In the genomic region with DNA sequence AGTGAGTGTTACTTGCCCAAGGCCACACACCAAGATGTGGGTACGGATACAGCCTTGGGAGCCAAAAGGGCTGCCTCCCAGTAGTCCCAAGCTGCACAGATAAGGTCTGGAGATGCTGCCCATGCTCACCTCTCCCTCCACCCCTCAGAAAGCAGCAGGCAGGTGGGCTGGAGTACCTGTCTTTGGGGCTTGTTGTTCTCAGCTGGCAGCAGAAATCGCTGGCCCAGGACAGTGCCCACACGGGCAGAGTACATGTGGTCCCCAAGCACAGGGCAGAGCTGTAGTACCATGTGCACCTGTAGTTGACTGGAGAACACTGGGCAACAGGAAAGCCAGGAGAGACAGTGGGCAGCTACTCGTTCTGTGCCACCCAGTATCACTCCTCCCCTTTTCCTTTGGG, we compare ENCODE assay signal across 14 cellular contexts. TPM values are rescaled to one million over a fixed set of nuclear protein-coding genes. Genes with fewer than 3 reads are reported as not detected.
DNase-seq lines count a peak whose midpoint lies in the region; ATAC-seq and TF ChIP-seq lines count a peak whose summit lies in the region.
"Had no signal": no experiment of that assay in that cellular context is flagged by ENCODE, and none has a peak within 500 bp of the region (broad histone marks: within the 10 kb centered on the region; RNA-seq: fewer than 3 reads in every experiment).

No MANE protein-coding gene starts in this region.

- H3K36me3 Mint-ChIP-seq in activated naive CD4-positive, alpha-beta T cell treated with anti-CD3 and anti-CD28 coated beads, Interleukin-2, amount 50 U/mL, for 72 hours: peaks cover 22 to 27% of the 10 kb centered on the region in 2 donors
- peaks cover 5% of the 10 kb centered on the region for H3K36me3 Mint-ChIP-seq in natural killer cell treated with Interleukin-12 subunit alpha and Interleukin-12 subunit beta and Interleukin-15 and Interleukin-18, amount 100 ng/mL, for 72 hours
- peaks cover 10% of the 10 kb centered on the region for H3K36me3 Mint-ChIP-seq in progenitor cell of endocrine pancreas (ENCODE audit: insufficient read depth)

- no peaks in the 10 kb centered on the region for H3K27me3 Mint-ChIP-seq in natural killer cell treated with Interleukin-12 subunit alpha and Interleukin-12 subunit beta and Interleukin-15 and Interleukin-18, amount 100 ng/mL, for 72 hours
- no peaks in the 10 kb centered on the region for H3K27me3 Mint-ChIP-seq in progenitor cell of endocrine pancreas
- H3K27me3 Mint-ChIP-seq: CD4-positive, alpha-beta memory T cell had no signal

- CTCF ChIA-PET in RWPE1 (lab: Yijun Ruan, JAX): interaction anchor here (0.6 to 1.7 kb wide), 3 partner anchors 108 to 278 kb away, joined by 3 to 5 read pairs (median 4); no protein-coding TSS in a partner anchor

- no peak for TF ChIP-seq CTCF in RWPE1 (conservative IDR thresholded peaks at IDR 0.05; ENCODE audit: low read depth)
- TF ChIP-seq CTCF in progenitor cell of endocrine pancreas (IDR thresholded peaks at IDR 0.05; ENCODE audit: unreplicated experiment): no peak

- H3K27ac ChIP-seq in RWPE1: peak overlapping the region; percentile 6; the same call in 1 of the 2 replicates
- H3K27ac ChIP-seq: C4-2B had no signal

- DNase-seq in activated naive CD4-positive, alpha-beta T cell treated with anti-CD3 and anti-CD28 coated beads, Interleukin-2, amount 50 U/mL, for 72 hours (ENCODE audit: low spot score in 2 of 2): no peak
- DNase-seq in activated naive CD4-positive, alpha-beta T cell (lab: John Stamatoyannopoulos, UW): no peak
- DNase-seq in RWPE1 (ENCODE audit: low spot score): no peak
- DNase-seq in natural killer cell treated with Interleukin-12 subunit alpha and Interleukin-12 subunit beta and Interleukin-15 and Interleukin-18, amount 100 ng/mL, for 72 hours (ENCODE audit: low spot score): peak; percentile 61
- DNase-seq in progenitor cell of endocrine pancreas (ENCODE audit: low spot score, unreplicated experiment): no peak
- DNase-seq in GF-D8 (lab: John Stamatoyannopoulos, UW): no peak
- DNase-seq: 8988T; CD4-positive, alpha-beta memory T cell; DMS79; GOT3; H9 had no signal

- no peak overlapping the region for H3K4me3 Mint-ChIP-seq in natural killer cell treated with Interleukin-12 subunit alpha and Interleukin-12 subunit beta and Interleukin-15 and Interleukin-18, amount 100 ng/mL, for 72 hours
- no peak overlapping the region for H3K4me3 Mint-ChIP-seq in progenitor cell of endocrine pancreas (ENCODE audit: low read depth)
- H3K4me3 Mint-ChIP-seq: CD4-positive, alpha-beta memory T cell; H9 had no signal

- no peaks in the 10 kb centered on the region for H3K9me3 Mint-ChIP-seq in activated naive CD4-positive, alpha-beta T cell treated with anti-CD3 and anti-CD28 coated beads, Interleukin-2, amount 50 U/mL, for 72 hours
- H3K9me3 Mint-ChIP-seq in natural killer cell treated with Interleukin-12 subunit alpha and Interleukin-12 subunit beta and Interleukin-15 and Interleukin-18, amount 100 ng/mL, for 72 hours: no peaks in the 10 kb centered on the region
- H3K9me3 Mint-ChIP-seq in progenitor cell of endocrine pancreas (ENCODE audit: low read depth): no peaks in the 10 kb centered on the region
- H3K9me3 Mint-ChIP-seq: H9 had no signal

- H3K27ac Mint-ChIP-seq in activated naive CD4-positive, alpha-beta T cell treated with anti-CD3 and anti-CD28 coated beads, Interleukin-2, amount 50 U/mL, for 72 hours: peak overlapping the region; percentile 44 to 78
- no peak overlapping the region for H3K27ac Mint-ChIP-seq in natural killer cell treated with Interleukin-12 subunit alpha and Interleukin-12 subunit beta and Interleukin-15 and Interleukin-18, amount 100 ng/mL, for 72 hours
- no peak overlapping the region for H3K27ac Mint-ChIP-seq in progenitor cell of endocrine pancreas
- H3K27ac Mint-ChIP-seq: H9 had no signal

- POLR2A ChIA-PET in RWPE1 (lab: Yijun Ruan, JAX; ENCODE audit: low non-redundant PET): interaction anchor here (0.7 kb wide), 1 partner anchor 95 kb away, joined by 3 read pairs; a partner anchor contains a TSS

- H3K4me1 Mint-ChIP-seq in natural killer cell treated with Interleukin-12 subunit alpha and Interleukin-12 subunit beta and Interleukin-15 and Interleukin-18, amount 100 ng/mL, for 72 hours (ENCODE audit: low read depth in 2 of 2): peaks cover 13 to 16% of the 10 kb centered on the region in 2 donors
- peaks cover 3% of the 10 kb centered on the region for H3K4me1 Mint-ChIP-seq in progenitor cell of endocrine pancreas (ENCODE audit: low read depth)

- ATAC-seq in activated naive CD4-positive, alpha-beta T cell treated with anti-CD3 and anti-CD28 coated beads, Interleukin-2, amount 50 U/mL, for 72 hours: no peak
- ATAC-seq in natural killer cell treated with Interleukin-12 subunit alpha and Interleukin-12 subunit beta and Interleukin-15 and Interleukin-18, amount 100 ng/mL, for 72 hours: no peak
- ATAC-seq in GM21723 (IDR thresholded peaks at IDR 0.05; ENCODE audit: unreplicated experiment): no peak

RNA-seq across cellular contexts. Expression of a gene that starts 5.0 kb away (rescaled TPM):
- 10 to 100 TPM; 70.7 to 83.2 TPM for total RNA-seq in activated naive CD4-positive, alpha-beta T cell treated with anti-CD3 and anti-CD28 coated beads, Interleukin-2, amount 50 U/mL, for 72 hours
- 10 to 100 TPM; 43.1 to 71.2 TPM for total RNA-seq in natural killer cell treated with Interleukin-12 subunit alpha and Interleukin-12 subunit beta and Interleukin-15 and Interleukin-18, amount 100 ng/mL, for 72 hours
- 55.0 and 60.3 TPM in 2 replicates for total RNA-seq in progenitor cell of endocrine pancreas

RNA-seq across cellular contexts. Expression of a gene that starts 28.8 kb away (rescaled TPM):
- total RNA-seq in activated naive CD4-positive, alpha-beta T cell treated with anti-CD3 and anti-CD28 coated beads, Interleukin-2, amount 50 U/mL, for 72 hours: 100 to 1,000 TPM in 1 of 2 donors, 10 to 100 TPM in 1; 78.1 to 121 TPM
- total RNA-seq in natural killer cell treated with Interleukin-12 subunit alpha and Interleukin-12 subunit beta and Interleukin-15 and Interleukin-18, amount 100 ng/mL, for 72 hours: 10 to 100 TPM; 50.0 to 91.3 TPM
- 51.6 and 59.6 TPM in 2 replicates for total RNA-seq in progenitor cell of endocrine pancreas

RNA-seq across cellular contexts. Expression of a gene that starts 41.2 kb away (rescaled TPM):
- not detected for total RNA-seq in activated naive CD4-positive, alpha-beta T cell treated with anti-CD3 and anti-CD28 coated beads, Interleukin-2, amount 50 U/mL, for 72 hours
- total RNA-seq in natural killer cell treated with Interleukin-12 subunit alpha and Interleukin-12 subunit beta and Interleukin-15 and Interleukin-18, amount 100 ng/mL, for 72 hours: not detected
- not detected in 2 replicates for total RNA-seq in progenitor cell of endocrine pancreas
- total RNA-seq: CD4-positive, alpha-beta memory T cell; G401; H9 had no signal

RNA-seq across cellular contexts. Expression of a gene that starts 46.0 kb away (rescaled TPM):
- total RNA-seq in activated naive CD4-positive, alpha-beta T cell treated with anti-CD3 and anti-CD28 coated beads, Interleukin-2, amount 50 U/mL, for 72 hours: 100 to 1,000 TPM; 125 to 265 TPM
- total RNA-seq in natural killer cell treated with Interleukin-12 subunit alpha and Interleukin-12 subunit beta and Interleukin-15 and Interleukin-18, amount 100 ng/mL, for 72 hours: 100 to 1,000 TPM; 323 to 381 TPM
- 129 and 135 TPM in 2 replicates for total RNA-seq in progenitor cell of endocrine pancreas

RNA-seq across cellular contexts. Expression of a gene that starts 46.6 kb away (rescaled TPM):
- total RNA-seq in activated naive CD4-positive, alpha-beta T cell treated with anti-CD3 and anti-CD28 coated beads, Interleukin-2, amount 50 U/mL, for 72 hours: 10 to 100 TPM; 47.5 to 92.3 TPM
- 10 to 100 TPM; 58.3 to 65.6 TPM for total RNA-seq in natural killer cell treated with Interleukin-12 subunit alpha and Interleukin-12 subunit beta and Interleukin-15 and Interleukin-18, amount 100 ng/mL, for 72 hours
- 66.6 and 70.8 TPM in 2 replicates for total RNA-seq in progenitor cell of endocrine pancreas

Comparison
In these comparisons a context has a peak if more than half of its experiments do, and no peak if none do; other contexts are left out.
1. H3K27ac Mint-ChIP-seq: peak in activated naive CD4-positive, alpha-beta T cell treated with anti-CD3 and anti-CD28 coated beads, Interleukin-2, amount 50 U/mL, for 72 hours (2 of 2); none in natural killer cell treated with Interleukin-12 subunit alpha and Interleukin-12 subunit beta and Interleukin-15 and Interleukin-18, amount 100 ng/mL, for 72 hours (0 of 2) and progenitor cell of endocrine pancreas (single experiment).